Comparison of ENCODE assay signal across 9 cellular contexts in the genomic region with DNA sequence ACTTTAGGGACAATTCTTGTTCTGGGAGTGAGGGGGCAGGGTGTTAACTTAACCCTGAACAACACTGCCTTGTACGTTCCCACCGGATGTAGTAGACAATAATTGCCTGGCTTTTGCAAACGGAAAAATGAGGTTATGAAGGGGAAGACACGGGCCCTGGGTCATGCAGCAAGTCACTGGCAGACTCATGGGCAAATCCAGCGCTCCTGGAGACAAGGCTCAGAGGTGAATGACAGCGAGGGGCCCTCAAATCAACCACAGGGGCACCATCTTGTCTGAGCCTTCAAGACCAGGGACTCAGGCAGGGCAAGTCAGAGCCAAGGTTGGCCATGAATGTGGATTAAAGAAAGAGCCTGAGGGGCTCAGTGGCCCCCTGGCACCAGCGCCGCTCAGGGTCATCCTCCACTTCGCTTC. TPM values are rescaled to one million over a fixed set of nuclear protein-coding genes. Genes with fewer than 3 reads are reported as not detected.
DNase-seq lines count a peak whose midpoint lies in the region; ATAC-seq and TF ChIP-seq lines count a peak whose summit lies in the region.
"Had no signal": no experiment of that assay in that cellular context is flagged by ENCODE, and none has a peak within 500 bp of the region (broad histone marks: within the 10 kb centered on the region; RNA-seq: fewer than 3 reads in every experiment).

No MANE protein-coding gene starts in this region.

- no peak overlapping the region for H2AFZ ChIP-seq in ACC112 (ENCODE audit: low read length, unreplicated experiment)

- peaks cover 6% of the 10 kb centered on the region for H3K36me3 Mint-ChIP-seq in activated naive CD8-positive, alpha-beta T cell

- H3K4me3 ChIP-seq in ACC112 (ENCODE audit: low read depth, low read length): peak overlapping the region; percentile 93
- peak overlapping the region; percentile 91 for H3K4me3 ChIP-seq in mononuclear cell (ENCODE audit: low read length)
- no peak overlapping the region for H3K4me3 ChIP-seq in HAP-1

- H3K4me1 Mint-ChIP-seq in activated naive CD8-positive, alpha-beta T cell (ENCODE audit: low read depth): peaks cover 64% of the 10 kb centered on the region

- no peaks in the 10 kb centered on the region for H3K27me3 Mint-ChIP-seq in activated naive CD8-positive, alpha-beta T cell

- H3K27me3 ChIP-seq in ACC112 (ENCODE audit: insufficient read depth, low read length): no peaks in the 10 kb centered on the region
- no peaks in the 10 kb centered on the region for H3K27me3 ChIP-seq in mononuclear cell (ENCODE audit: insufficient read depth, low read length)
- H3K27me3 ChIP-seq in foreskin keratinocyte: no peaks in the 10 kb centered on the region
- no peaks in the 10 kb centered on the region for H3K27me3 ChIP-seq in HAP-1 (ENCODE audit: low read depth)

- peaks cover 26% of the 10 kb centered on the region for H3K4me1 ChIP-seq in ACC112 (ENCODE audit: control insufficient read depth, insufficient read depth, low read length, unreplicated experiment)
- peaks cover 65% of the 10 kb centered on the region for H3K4me1 ChIP-seq in mononuclear cell (ENCODE audit: insufficient read depth, low read length)
- H3K4me1 ChIP-seq in foreskin keratinocyte: peaks cover 4% of the 10 kb centered on the region
- peaks cover 3% of the 10 kb centered on the region; the same call in 1 of the 2 replicates for H3K4me1 ChIP-seq in HAP-1

- H3K9me3 ChIP-seq in mononuclear cell (ENCODE audit: low read depth, low read length): no peaks in the 10 kb centered on the region
- H3K9me3 ChIP-seq in HAP-1: no peaks in the 10 kb centered on the region

- ATAC-seq in foreskin keratinocyte: no peak

- H3K4me3 Mint-ChIP-seq in activated naive CD8-positive, alpha-beta T cell: peak overlapping the region; percentile 99

- no peaks in the 10 kb centered on the region for H3K36me3 ChIP-seq in ACC112 (ENCODE audit: insufficient read depth, low read length)
- no peaks in the 10 kb centered on the region for H3K36me3 ChIP-seq in HAP-1 (replicated peaks)

- no peak for TF ChIP-seq CTCF in foreskin keratinocyte (conservative IDR thresholded peaks at IDR 0.05)

- peaks cover 3% of the 10 kb centered on the region for H3K9me3 Mint-ChIP-seq in activated naive CD8-positive, alpha-beta T cell (ENCODE audit: low read depth)

- peak; percentile 67 for DNase-seq in KBM-7
- no peak for DNase-seq in NCI-H1436 (lab: John Stamatoyannopoulos, UW)
- no peak for DNase-seq in foreskin keratinocyte
- DNase-seq in HAP-1 (ENCODE audit: low spot score in 2 of 2): no peak
- DNase-seq in NCI-H1417 treated with DMSO at 0.1 percent for 48 hours (lab: John Stamatoyannopoulos, UW): no peak

- peak overlapping the region; percentile 97 for H3K27ac Mint-ChIP-seq in activated naive CD8-positive, alpha-beta T cell

- in situ Hi-C loops in KBM-7 (cut with MboI; ENCODE audit: low pct_unique_long_range_greater_than_20kb, low sequenced_read_pairs): no loop called here
- in situ Hi-C loops in HAP-1 (cut with MboI; ENCODE audit: low sequenced_read_pairs): no loop called here

- H3K27ac ChIP-seq in ACC112 (ENCODE audit: low read depth, low read length) (peak overlapping the region; percentile 89), foreskin keratinocyte (no peak overlapping the region)

- H3K79me2 ChIP-seq in ACC112 (ENCODE audit: control insufficient read depth, insufficient read depth, low read length, unreplicated experiment): peaks cover 73% of the 10 kb centered on the region

RNA-seq across cellular contexts. Expression of gene RASA3, which starts 2.8 kb away (rescaled TPM):
- total RNA-seq in mononuclear cell (78.9 TPM), foreskin keratinocyte (7.7 and 9.2 TPM in 2 replicates)
- 4.1 and 4.8 TPM in 2 replicates for polyA plus RNA-seq in foreskin keratinocyte

RNA-seq across cellular contexts. Expression of gene CFAP97D2, which starts 49.4 kb away (rescaled TPM):
- 0.94 TPM for total RNA-seq in mononuclear cell
- not detected in 2 replicates for total RNA-seq in foreskin keratinocyte
- polyA plus RNA-seq in foreskin keratinocyte: not detected in 2 replicates
- total RNA-seq: myocyte had no signal
